1 cellular context compared by ENCODE assay signal in genomic region chr7:5824297-5824610, GRCh38.
TF ChIP-seq lines count a peak whose summit lies in the region.

No MANE protein-coding gene starts in this region.

TF ChIP-seq in HepG2, 621 proteins besides CTCF, POLR2A, EP300 and RAD21 (continued from another document):
- no peak for TF ChIP-seq RNF2 (conservative IDR thresholded peaks at IDR 0.05; ENCODE audit: low read depth)
- no peak for TF ChIP-seq RBAK (CRISPR knock-in tag; IDR thresholded peaks at IDR 0.05)
- TF ChIP-seq DMTF1 (CRISPR knock-in tag; IDR thresholded peaks at IDR 0.05): no peak
- TF ChIP-seq SNAPC2 (CRISPR knock-in tag; IDR thresholded peaks at IDR 0.05): no peak
- no peak for TF ChIP-seq ZNF629 (CRISPR knock-in tag; conservative IDR thresholded peaks at IDR 0.05)
- TF ChIP-seq, protein P1, sequence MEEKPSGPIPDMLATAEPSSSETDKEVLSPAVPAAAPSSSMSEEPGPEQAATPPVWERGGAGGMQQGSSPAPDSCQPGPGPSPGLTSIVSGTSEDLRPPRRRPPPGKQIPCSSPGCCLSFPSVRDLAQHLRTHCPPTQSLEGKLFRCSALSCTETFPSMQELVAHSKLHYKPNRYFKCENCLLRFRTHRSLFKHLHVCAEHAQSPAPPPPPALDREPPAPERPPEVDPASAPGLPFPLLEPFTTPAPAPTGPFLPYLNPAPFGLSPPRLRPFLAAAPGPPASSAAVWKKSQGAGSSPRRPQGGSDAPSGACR (CRISPR knock-in tag; IDR thresholded peaks at IDR 0.05): no peak
- TF ChIP-seq ARID3A (IDR thresholded peaks at IDR 0.05; ENCODE audit: low read depth, low read length): no peak
- no peak for TF ChIP-seq ZKSCAN8 (CRISPR knock-in tag; IDR thresholded peaks at IDR 0.05; ENCODE audit: borderline replicate concordance)
TF ChIP-seq in HepG2: peak in this region for 0.
